ENCODE assay signal across 32 cellular contexts in the genomic region with DNA sequence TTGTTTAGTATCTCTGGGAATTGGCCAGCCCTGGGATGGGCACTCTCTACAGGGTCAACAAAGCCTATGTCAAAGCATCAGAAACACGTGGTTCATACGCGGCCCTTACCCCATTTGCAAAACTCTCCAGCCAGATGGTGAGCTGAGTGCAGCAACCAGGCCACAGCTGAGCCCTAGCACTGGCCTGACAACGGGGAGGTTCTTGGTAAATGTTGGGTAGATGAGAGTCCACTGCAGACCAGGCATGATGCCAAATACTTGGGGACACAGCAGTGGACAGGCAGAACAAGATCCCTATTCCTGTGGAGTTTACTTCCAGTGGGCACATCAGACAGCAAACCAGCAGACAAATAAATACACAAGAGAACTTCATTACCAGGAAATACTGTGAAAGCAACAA.
"Had no signal": no experiment of that assay in that cellular context is flagged by ENCODE, and none has a peak within 500 bp of the region (broad histone marks: within the 10 kb centered on the region; RNA-seq: fewer than 3 reads in every experiment).

No MANE protein-coding gene starts in this region.

- H3K4me3 Mint-ChIP-seq: activated CD4-positive, alpha-beta memory T cell treated with anti-CD3 and anti-CD28 coated beads for 36 hours; activated CD4-positive, alpha-beta T cell treated with anti-CD3 and anti-CD28 coated beads for 36 hours; activated CD4-positive, alpha-beta T cell treated with anti-CD3 and anti-CD28 coated beads, Interleukin-2, amount 10 ng/mL, durations not matched to agents 24 days and 14 days; activated naive CD4-positive, alpha-beta T cell treated with anti-CD3 and anti-CD28 coated beads, Interleukin-2, amount 50 U/mL, for 24 hours; activated naive CD8-positive, alpha-beta T cell treated with anti-CD3 and anti-CD28 coated beads for 36 hours; activated naive CD8-positive, alpha-beta T cell treated with anti-CD3 and anti-CD28 coated beads, Interleukin-2, amount 50 U/mL, for 24 hours; activated T-cell treated with anti-CD3 and anti-CD28 coated beads, Interleukin-2, amount 50 U/mL, for 24 hours; activated T-cell treated with anti-CD3 and anti-CD28 coated beads, Interleukin-2, amount 50 U/mL, for 72 hours; effector memory CD8-positive, alpha-beta T cell; T-helper 17 cell; T-helper 2 cell treated with Interferon-gamma antibody and Interleukin-4, amounts not matched to agents 5 μg/mL and 100 μg/mL, for 36 hours had no signal

- H3K27ac ChIP-seq: adrenal gland, body of pancreas, esophagus muscularis mucosa, foreskin keratinocyte, gastrocnemius medialis, heart left ventricle had no signal

- H3K4me1 Mint-ChIP-seq: activated CD4-positive, alpha-beta T cell treated with anti-CD3 and anti-CD28 coated beads for 36 hours; activated CD4-positive, alpha-beta T cell treated with anti-CD3 and anti-CD28 coated beads, Interleukin-2, amount 10 ng/mL, durations not matched to agents 24 days and 14 days; activated naive CD4-positive, alpha-beta T cell treated with anti-CD3 and anti-CD28 coated beads, Interleukin-2, amount 50 U/mL, for 24 hours; activated naive CD8-positive, alpha-beta T cell treated with anti-CD3 and anti-CD28 coated beads for 36 hours; activated naive CD8-positive, alpha-beta T cell treated with anti-CD3 and anti-CD28 coated beads, Interleukin-2, amount 50 U/mL, for 24 hours; T-helper 17 cell had no signal

- DNase-seq: activated CD4-positive, alpha-beta memory T cell treated with anti-CD3 and anti-CD28 coated beads for 36 hours; activated CD4-positive, alpha-beta T cell treated with anti-CD3 and anti-CD28 coated beads for 36 hours; activated CD4-positive, alpha-beta T cell treated with anti-CD3 and anti-CD28 coated beads, Interleukin-2, amount 10 ng/mL, durations not matched to agents 24 days and 14 days; activated CD4-positive, CD25-positive, alpha-beta regulatory T cell; activated CD4-positive, CD25-positive, alpha-beta regulatory T cell treated with anti-CD3 and anti-CD28 coated beads, Interleukin-2, amount 50 U/mL, for 72 hours; activated CD8-positive, alpha-beta memory T cell treated with anti-CD3 and anti-CD28 coated beads, Interleukin-2, amount 50 U/mL, for 48 hours; activated effector memory CD4-positive, alpha-beta T cell treated with Interleukin-2 at 50 U/mL for 16 hours; activated gamma-delta T cell treated with Interleukin-2 at 50 U/mL for 16 hours; activated naive CD4-positive, alpha-beta T cell treated with Interleukin-2 at 50 U/mL for 16 hours; activated naive CD8-positive, alpha-beta T cell treated with anti-CD3 and anti-CD28 coated beads for 36 hours; activated naive CD8-positive, alpha-beta T cell treated with anti-CD3 and anti-CD28 coated beads, Interleukin-2, amount 50 U/mL, for 24 hours; activated T-cell treated with anti-CD3 and anti-CD28 coated beads for 4 hours; activated T-cell treated with anti-CD3 and anti-CD28 coated beads, Interleukin-2, amount 50 U/mL, for 24 hours; activated T-cell treated with anti-CD3 and anti-CD28 coated beads, Interleukin-2, amount 50 U/mL, for 72 hours; adrenal gland; amygdala; caudate nucleus; cortex of kidney; dermis blood vessel endothelial cell; effector CD4-positive, alpha-beta T cell; effector memory CD8-positive, alpha-beta T cell; gastrocnemius medialis; glutamatergic neuron; heart left ventricle; T-helper 1 cell; T-helper 17 cell; T1000 had no signal

- H3K27me3 ChIP-seq: adrenal gland, body of pancreas, foreskin keratinocyte had no signal

- H3K36me3 ChIP-seq: adrenal gland, esophagus muscularis mucosa, gastrocnemius medialis, heart left ventricle had no signal

- H3K4me3 ChIP-seq: adrenal gland, body of pancreas, esophagus muscularis mucosa, gastrocnemius medialis, heart left ventricle had no signal

- ATAC-seq: activated CD4-positive, alpha-beta T cell treated with anti-CD3 and anti-CD28 coated beads for 36 hours; activated naive CD8-positive, alpha-beta T cell treated with anti-CD3 and anti-CD28 coated beads, Interleukin-2, amount 50 U/mL, for 24 hours; activated T-cell treated with anti-CD3 and anti-CD28 coated beads, Interleukin-2, amount 50 U/mL, for 72 hours; body of pancreas; effector memory CD8-positive, alpha-beta T cell; foreskin keratinocyte; gastrocnemius medialis; heart left ventricle; T-helper 17 cell had no signal

- H3K4me1 ChIP-seq: adrenal gland, body of pancreas, esophagus muscularis mucosa, foreskin keratinocyte, gastrocnemius medialis, heart left ventricle had no signal

- H3K36me3 Mint-ChIP-seq: activated CD4-positive, alpha-beta memory T cell treated with anti-CD3 and anti-CD28 coated beads for 36 hours; activated naive CD4-positive, alpha-beta T cell treated with anti-CD3 and anti-CD28 coated beads, Interleukin-2, amount 50 U/mL, for 24 hours; activated naive CD8-positive, alpha-beta T cell treated with anti-CD3 and anti-CD28 coated beads for 36 hours had no signal

- H3K9me3 ChIP-seq: adrenal gland, body of pancreas, gastrocnemius medialis, heart left ventricle had no signal

- H3K9me3 Mint-ChIP-seq: activated CD4-positive, alpha-beta memory T cell treated with anti-CD3 and anti-CD28 coated beads for 36 hours; activated CD4-positive, alpha-beta T cell treated with anti-CD3 and anti-CD28 coated beads, Interleukin-2, amount 10 ng/mL, durations not matched to agents 24 days and 14 days; activated naive CD4-positive, alpha-beta T cell treated with anti-CD3 and anti-CD28 coated beads, Interleukin-2, amount 50 U/mL, for 24 hours; activated naive CD8-positive, alpha-beta T cell treated with anti-CD3 and anti-CD28 coated beads for 36 hours; activated naive CD8-positive, alpha-beta T cell treated with anti-CD3 and anti-CD28 coated beads, Interleukin-2, amount 50 U/mL, for 24 hours; activated T-cell treated with anti-CD3 and anti-CD28 coated beads, Interleukin-2, amount 50 U/mL, for 24 hours; activated T-cell treated with anti-CD3 and anti-CD28 coated beads, Interleukin-2, amount 50 U/mL, for 72 hours; effector memory CD8-positive, alpha-beta T cell; T-helper 2 cell treated with Interferon-gamma antibody and Interleukin-4, amounts not matched to agents 5 μg/mL and 100 μg/mL, for 36 hours had no signal

- H3K27ac Mint-ChIP-seq: activated CD4-positive, alpha-beta memory T cell treated with anti-CD3 and anti-CD28 coated beads for 36 hours; activated CD4-positive, alpha-beta T cell treated with anti-CD3 and anti-CD28 coated beads for 36 hours; activated CD4-positive, alpha-beta T cell treated with anti-CD3 and anti-CD28 coated beads, Interleukin-2, amount 10 ng/mL, durations not matched to agents 24 days and 14 days; activated naive CD4-positive, alpha-beta T cell treated with anti-CD3 and anti-CD28 coated beads, Interleukin-2, amount 50 U/mL, for 24 hours; activated naive CD8-positive, alpha-beta T cell treated with anti-CD3 and anti-CD28 coated beads for 36 hours; activated naive CD8-positive, alpha-beta T cell treated with anti-CD3 and anti-CD28 coated beads, Interleukin-2, amount 50 U/mL, for 24 hours; activated T-cell treated with anti-CD3 and anti-CD28 coated beads, Interleukin-2, amount 50 U/mL, for 24 hours; activated T-cell treated with anti-CD3 and anti-CD28 coated beads, Interleukin-2, amount 50 U/mL, for 72 hours; effector memory CD8-positive, alpha-beta T cell; T-helper 17 cell; T-helper 2 cell treated with Interferon-gamma antibody and Interleukin-4, amounts not matched to agents 5 μg/mL and 100 μg/mL, for 36 hours had no signal
